Comparison of ENCODE assay signal across 10 cellular contexts in genomic region chr6:81997091-81997926, GRCh38.
DNase-seq lines count a peak whose midpoint lies in the region; ATAC-seq and TF ChIP-seq lines count a peak whose summit lies in the region.
"Had no signal": no experiment of that assay in that cellular context is flagged by ENCODE, and none has a peak within 500 bp of the region (broad histone marks: within the 10 kb centered on the region; RNA-seq: fewer than 3 reads in every experiment).

No MANE protein-coding gene starts in this region.

- peak; percentile 65 for ATAC-seq in GM21367 (IDR thresholded peaks at IDR 0.05; ENCODE audit: unreplicated experiment)
- ATAC-seq in naive thymus-derived CD4-positive, alpha-beta T cell, result no peak

- peak overlapping the region; percentile 91 for H3K27ac ChIP-seq in AG04450 (ENCODE audit: low read depth, low read length)
- H3K27ac ChIP-seq in naive thymus-derived CD4-positive, alpha-beta T cell (ENCODE audit: low read depth, low read length), result no peak overlapping the region

- no peaks in the 10 kb centered on the region for H3K4me1 Mint-ChIP-seq in nephron progenitor cell
- peaks cover 0 to 6% (median 0%) of the 10 kb centered on the region in 7 donors for H3K4me1 Mint-ChIP-seq in naive thymus-derived CD4-positive, alpha-beta T cell

- no peak for TF ChIP-seq CTCF in AG04450 (IDR thresholded peaks at IDR 0.05; ENCODE audit: low read depth, low read length)
- TF ChIP-seq CTCF in epithelial cell of proximal tubule (conservative IDR thresholded peaks at IDR 0.05; ENCODE audit: low read depth, low read length), result no peak
- TF ChIP-seq CTCF in nephron progenitor cell (IDR thresholded peaks at IDR 0.05), result no peak

- H3K4me3 ChIP-seq in AG04450 (ENCODE audit: low read depth, low read length) (no peak overlapping the region), epithelial cell of proximal tubule (ENCODE audit: low read depth, low read length) (no peak overlapping the region)
- H3K4me3 ChIP-seq in naive thymus-derived CD4-positive, alpha-beta T cell (ENCODE audit: low read length), result no peak overlapping the region
- H3K4me3 ChIP-seq: skin epidermis had no signal

- no peaks in the 10 kb centered on the region for H3K27me3 ChIP-seq in AG04450 (ENCODE audit: control insufficient read depth, insufficient read depth, low read length)
- H3K27me3 ChIP-seq in naive thymus-derived CD4-positive, alpha-beta T cell (ENCODE audit: control insufficient read depth in 2 of 2, insufficient read depth in 2 of 2, low read length in 2 of 2), result no peaks in the 10 kb centered on the region

- intact Hi-C loops in naive thymus-derived CD4-positive, alpha-beta T cell (cut with micrococcal nuclease), result no loop called here

- no peaks in the 10 kb centered on the region for H3K9me3 ChIP-seq in AG04450 (ENCODE audit: control insufficient read depth, insufficient read depth, low read length)
- H3K9me3 ChIP-seq in naive thymus-derived CD4-positive, alpha-beta T cell (ENCODE audit: control insufficient read depth in 2 of 3, low read length in 3 of 3), result no peaks in the 10 kb centered on the region

- POLR2A ChIA-PET in AG04450 (lab: Yijun Ruan, JAX), result interaction anchor here (0.7 to 1.6 kb wide), 3 partner anchors 57 to 1540 kb away, joined by 3 to 8 read pairs (median 4); no protein-coding TSS in a partner anchor
- POLR2A ChIA-PET in naive thymus-derived CD4-positive, alpha-beta T cell (lab: Charles Lee), result no interaction called here

- H3K36me3 Mint-ChIP-seq in nephron progenitor cell (ENCODE audit: low read depth), result no peaks in the 10 kb centered on the region
- no peaks in the 10 kb centered on the region for H3K36me3 Mint-ChIP-seq in naive thymus-derived CD4-positive, alpha-beta T cell

- no peaks in the 10 kb centered on the region for H3K9me3 Mint-ChIP-seq in nephron progenitor cell
- peaks cover 0 to 5% (median 0%) of the 10 kb centered on the region in 11 donors for H3K9me3 Mint-ChIP-seq in naive thymus-derived CD4-positive, alpha-beta T cell

- H3K27me3 Mint-ChIP-seq in nephron progenitor cell (ENCODE audit: low read depth, poor library complexity), result no peaks in the 10 kb centered on the region
- H3K27me3 Mint-ChIP-seq in naive thymus-derived CD4-positive, alpha-beta T cell, result peaks cover 0 to 4% (median 0%) of the 10 kb centered on the region in 5 donors

- no peak overlapping the region for H3K27ac Mint-ChIP-seq in nephron progenitor cell
- H3K27ac Mint-ChIP-seq in naive thymus-derived CD4-positive, alpha-beta T cell, result no peak overlapping the region

- no peak overlapping the region for H3K4me3 Mint-ChIP-seq in nephron progenitor cell
- no peak overlapping the region for H3K4me3 Mint-ChIP-seq in naive thymus-derived CD4-positive, alpha-beta T cell

- no peaks in the 10 kb centered on the region for H3K36me3 ChIP-seq in naive thymus-derived CD4-positive, alpha-beta T cell (ENCODE audit: control insufficient read depth in 2 of 3, insufficient read depth in 3 of 3, low read length in 3 of 3)

- no peaks in the 10 kb centered on the region for H3K4me1 ChIP-seq in naive thymus-derived CD4-positive, alpha-beta T cell (ENCODE audit: control insufficient read depth in 2 of 2, insufficient read depth in 2 of 2, low read length in 2 of 2)

- DNase-seq in AG04450 (ENCODE audit: low read depth, low spot score), result peak; percentile 56
- DNase-seq in M059J (ENCODE audit: low read depth), result peak; percentile 95
- DNase-seq in epithelial cell of proximal tubule (ENCODE audit: low read depth), result peak; percentile 67
- no peak for DNase-seq in nephron progenitor cell
- no peak for DNase-seq in SW480 (ENCODE audit: low spot score)
- no peak for DNase-seq in naive thymus-derived CD4-positive, alpha-beta T cell
- DNase-seq in stimulated activated naive CD4-positive, alpha-beta T cell treated with Interleukin-2 at 50 U/mL for 16 hours (lab: John Stamatoyannopoulos, UW), result no peak
- DNase-seq: DMS79 treated with DMSO at 0.1 percent for 48 hours had no signal

- CTCF ChIA-PET in AG04450 (lab: Charles Lee), result interaction anchor here (4.5 kb wide), 1 partner anchor 9 kb away, joined by 22 read pairs; no protein-coding TSS in a partner anchor
- CTCF ChIA-PET in naive thymus-derived CD4-positive, alpha-beta T cell (lab: Charles Lee), result no interaction called here

Comparison
In these comparisons a context has a peak if more than half of its experiments do, and no peak if none do; other contexts are left out.
1. DNase-seq: peak in AG04450 (single experiment), M059J (single experiment) and epithelial cell of proximal tubule (single experiment); none in nephron progenitor cell (single experiment), SW480 (single experiment), naive thymus-derived CD4-positive, alpha-beta T cell (0 of 9) and stimulated activated naive CD4-positive, alpha-beta T cell treated with Interleukin-2 at 50 U/mL for 16 hours (single experiment).